In genomic region chr22:46579751-46580449, GRCh38 we compare ENCODE assay signal across 1 cellular context.
TF ChIP-seq lines count a peak whose summit lies in the region.

No MANE protein-coding gene starts in this region.

TF ChIP-seq in GM12878, 131 proteins besides CTCF, POLR2A, EP300 and RAD21:
- TF ChIP-seq NKRF (conservative IDR thresholded peaks at IDR 0.05) (no peak), ATF3 (IDR thresholded peaks at IDR 0.05; ENCODE audit: borderline replicate concordance, extremely low read depth, low read depth, low read length) (no peak), USF1 (IDR thresholded peaks at IDR 0.05; ENCODE audit: borderline replicate concordance, extremely low read length, insufficient read depth, low read depth, low read length) (no peak), BHLHE40 (IDR thresholded peaks at IDR 0.05; ENCODE audit: borderline replicate concordance in 1 of 2, low read depth in 2 of 2, low read length in 1 of 2) (no peak), MEF2A (IDR thresholded peaks at IDR 0.05; ENCODE audit: insufficient read depth, low read depth, low read length) (no peak), NR2F1 (conservative IDR thresholded peaks at IDR 0.05) (no peak), NR2C1 (IDR thresholded peaks at IDR 0.05) (no peak), HCFC1 (IDR thresholded peaks at IDR 0.05; ENCODE audit: low read length) (no peak), MYB (IDR thresholded peaks at IDR 0.05; ENCODE audit: borderline replicate concordance, low read depth, low read length) (no peak), ESRRA (IDR thresholded peaks at IDR 0.05; ENCODE audit: low read length) (no peak), FOXK2 (IDR thresholded peaks at IDR 0.05) (no peak), KLF5 (IDR thresholded peaks at IDR 0.05; ENCODE audit: partially characterized antibody) (no peak), ZNF592 (IDR thresholded peaks at IDR 0.05) (no peak), ETV6 (conservative IDR thresholded peaks at IDR 0.05 in 1 of 2, IDR thresholded peaks at IDR 0.05 in 1 of 2; ENCODE audit: borderline replicate concordance in 1 of 2, low read depth in 1 of 2) (no peak), TCF3 (IDR thresholded peaks at IDR 0.05; ENCODE audit: borderline replicate concordance, insufficient read depth, low read depth, low read length) (no peak), ZBTB4 (CRISPR knock-in tag; IDR thresholded peaks at IDR 0.05) (no peak), SIX5 (IDR thresholded peaks at IDR 0.05; ENCODE audit: low read depth, low read length, severe bottlenecking) (no peak), POLR2AphosphoS2 (IDR thresholded peaks at IDR 0.05; ENCODE audit: low read depth, low read length) (no peak), SREBF2 (IDR thresholded peaks at IDR 0.05; ENCODE audit: low read length) (no peak), LARP7 (IDR thresholded peaks at IDR 0.05) (no peak)
TF ChIP-seq in GM12878: peak in this region for 0.
